9 cellular contexts compared by ENCODE assay signal in genomic region chr6:72950114-72950860, GRCh38.
DNase-seq lines count a peak whose midpoint lies in the region; ATAC-seq and TF ChIP-seq lines count a peak whose summit lies in the region.
"Had no signal": no experiment of that assay in that cellular context is flagged by ENCODE, and none has a peak within 500 bp of the region (broad histone marks: within the 10 kb centered on the region; RNA-seq: fewer than 3 reads in every experiment).

No MANE protein-coding gene starts in this region.

- H3K27me3 ChIP-seq in esophagus (ENCODE audit: control insufficient read depth in 1 of 2, insufficient read depth in 2 of 2, low read length in 2 of 2) (no peaks in the 10 kb centered on the region), gastrocnemius medialis (no peaks in the 10 kb centered on the region)

- H3K9me3 Mint-ChIP-seq in glutamatergic neuron (ENCODE audit: unreplicated experiment), result no peaks in the 10 kb centered on the region

- H3K27ac Mint-ChIP-seq in glutamatergic neuron (ENCODE audit: unreplicated experiment), result no peak overlapping the region

- H3K9me3 ChIP-seq in esophagus (ENCODE audit: control insufficient read depth in 2 of 2, insufficient read depth in 1 of 2, low read depth in 1 of 2, low read length in 1 of 2) (no peaks in the 10 kb centered on the region), gastrocnemius medialis (no peaks in the 10 kb centered on the region)

- ATAC-seq in gastrocnemius medialis (peak; percentile 93 to 97), Right ventricle myocardium superior (ENCODE audit: poor library complexity) (no peak), GM19452 (IDR thresholded peaks at IDR 0.05; ENCODE audit: unreplicated experiment) (no peak)

- intact Hi-C loops in gastrocnemius medialis (cut with DNase I; ENCODE audit: low total_unique reads) (loop anchor here (2.0 to 5.0 kb wide), 4 partner anchors 85 to 328 kb away; partner anchors contain the start of gene KCNQ5), Right ventricle myocardium superior (cut with DNase I) (no loop called here)

- H3K4me1 Mint-ChIP-seq in glutamatergic neuron (ENCODE audit: low read depth, unreplicated experiment), result no peaks in the 10 kb centered on the region

- TF ChIP-seq CTCF in gastrocnemius medialis (IDR thresholded peaks at IDR 0.05 in 4 of 5, conservative IDR thresholded peaks at IDR 0.05 in 1 of 5) (no peak), glutamatergic neuron (IDR thresholded peaks at IDR 0.05; ENCODE audit: partially characterized antibody, unreplicated experiment) (no peak)

- H3K4me1 ChIP-seq in esophagus (ENCODE audit: control insufficient read depth in 2 of 2, insufficient read depth in 2 of 2, low read length in 1 of 2) (peaks cover 0 to 3% of the 10 kb centered on the region in 2 donors), gastrocnemius medialis (peaks cover 50 to 78% of the 10 kb centered on the region in 2 donors)

- no peaks in the 10 kb centered on the region for H3K36me3 ChIP-seq in esophagus (ENCODE audit: control insufficient read depth in 2 of 2, insufficient read depth in 2 of 2, low read length in 1 of 2)
- H3K36me3 ChIP-seq in gastrocnemius medialis, result no peaks in the 10 kb centered on the region

- H3K4me3 ChIP-seq in esophagus (ENCODE audit: low read depth in 1 of 2, low read length in 2 of 2) (no peak overlapping the region), gastrocnemius medialis (peak overlapping the region in 2 of 4 donors; percentile 0 to 10)

- no peak for TF ChIP-seq POLR2A in gastrocnemius medialis (IDR thresholded peaks at IDR 0.05)

- in situ Hi-C loops in gastrocnemius medialis (cut with MboI; ENCODE audit: low sequenced_read_pairs in 4 of 4), result no loop called here

- WGBS in esophagus, 2 donors, result 64 to 69% methylated on average over 6 of the region's 6 CpGs

- no peaks in the 10 kb centered on the region for H3K27me3 Mint-ChIP-seq in glutamatergic neuron (ENCODE audit: unreplicated experiment)

- peak; percentile 58 for DNase-seq in Daoy (ENCODE audit: low read depth)
- DNase-seq in NCI-H226, result peak; percentile 64
- peak; percentile 10 to 27 for DNase-seq in gastrocnemius medialis
- DNase-seq in Right ventricle myocardium superior, result no peak
- no peak for DNase-seq in NCI-H1436 (lab: John Stamatoyannopoulos, UW)
- DNase-seq in glutamatergic neuron, result no peak
- DNase-seq: NCI-H146 had no signal

- H3K36me3 Mint-ChIP-seq in glutamatergic neuron (ENCODE audit: unreplicated experiment), result no peaks in the 10 kb centered on the region

- no peak overlapping the region for H3K4me3 Mint-ChIP-seq in glutamatergic neuron (ENCODE audit: unreplicated experiment)

- H3K27ac ChIP-seq in esophagus (ENCODE audit: low read depth in 2 of 2, low read length in 1 of 2) (peak overlapping the region; percentile 74 to 86), gastrocnemius medialis (peak overlapping the region; percentile 73 to 83 (median 80))

Comparison
In these comparisons a context has a peak if more than half of its experiments do, and no peak if none do; other contexts are left out.
1. DNase-seq: peak in Daoy (single experiment), NCI-H226 (single experiment) and gastrocnemius medialis (2 of 2); none in Right ventricle myocardium superior (single experiment), NCI-H1436 (single experiment) and glutamatergic neuron (single experiment).
2. ATAC-seq: peak in gastrocnemius medialis (2 of 2); none in Right ventricle myocardium superior (single experiment) and GM19452 (single experiment).